10 cellular contexts compared by ENCODE assay signal in the genomic region with DNA sequence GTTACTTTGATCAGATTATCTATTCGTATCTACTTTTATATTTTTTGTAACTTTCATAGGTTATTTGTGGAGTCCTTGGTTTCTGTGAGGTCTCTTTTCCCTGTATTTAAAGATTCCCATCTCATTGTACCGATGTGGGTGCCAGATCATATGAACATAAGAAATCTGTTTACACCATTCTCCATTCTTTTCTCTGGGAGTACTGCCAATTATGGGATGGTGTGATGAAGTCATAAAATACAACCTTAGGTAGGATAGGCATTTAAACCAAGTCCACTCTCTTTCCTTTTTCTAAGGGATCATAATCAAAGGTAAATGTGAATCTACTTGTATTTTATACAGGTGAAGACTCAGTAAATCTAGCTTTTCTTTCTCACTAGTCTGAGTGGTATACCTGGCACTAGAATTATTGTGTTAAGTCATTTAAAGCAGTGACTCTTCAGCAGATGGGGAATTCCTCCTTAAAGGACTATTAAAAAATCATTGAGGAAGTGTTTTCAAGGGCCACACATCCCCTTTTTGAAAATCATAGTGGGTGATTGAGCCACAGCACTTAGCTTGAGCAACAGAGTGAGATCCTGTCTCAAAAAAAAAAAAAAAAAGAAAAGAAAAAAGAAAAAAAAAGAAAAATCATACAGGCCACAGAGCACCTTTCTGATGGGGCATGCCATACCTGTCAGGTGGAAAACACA.
A peak's percentile ranks its signal among the peaks of the same experiment; 100 is the strongest.
DNase-seq lines count a peak whose midpoint lies in the region; ATAC-seq lines count a peak whose summit lies in the region.
"Had no signal": no experiment of that assay in that cellular context is flagged by ENCODE, and none has a peak within 500 bp of the region (broad histone marks: within the 10 kb centered on the region; RNA-seq: fewer than 3 reads in every experiment).

No MANE protein-coding gene starts in this region.

- peak overlapping the region; percentile 70 for H3K27ac ChIP-seq in muscle layer of colon (ENCODE audit: low read depth, low read length)

- no peak overlapping the region for H3K9ac ChIP-seq in muscle layer of colon (ENCODE audit: low read length)

- H3K27me3 ChIP-seq in muscle layer of colon (ENCODE audit: control insufficient read depth in 1 of 2, insufficient read depth in 2 of 2, low read length in 2 of 2), result no peaks in the 10 kb centered on the region

- H3K9me3 ChIP-seq in muscle layer of colon (ENCODE audit: low read length), result no peaks in the 10 kb centered on the region

- H3K4me1 ChIP-seq in muscle layer of colon (ENCODE audit: insufficient read depth, low read length), result peaks cover 23% of the 10 kb centered on the region

- H3K36me3 ChIP-seq in muscle layer of colon (ENCODE audit: insufficient read depth, low read length), result no peaks in the 10 kb centered on the region

- DNase-seq in GM03348 (ENCODE audit: low spot score), result peak; percentile 28
- peak; percentile 14 for DNase-seq in LoVo (ENCODE audit: low spot score)
- DNase-seq in astrocyte of the hippocampus (ENCODE audit: low read depth, low spot score), result peak; percentile 78
- no peak for DNase-seq in stimulated activated CD4-positive, alpha-beta T cell treated with anti-CD3 and anti-CD28 coated beads, Interleukin-12 subunit alpha, Interleukin-12 subunit beta, amount 100 ng/mL, for 4 hours
- DNase-seq in HK-2 (ENCODE audit: unreplicated experiment), result no peak
- DNase-seq in NCI-H1436 (lab: John Stamatoyannopoulos, UW), result no peak
- DNase-seq: activated T-cell treated with anti-CD3 and anti-CD28 coated beads for 4 hours, NCI-H1417 treated with DMSO at 0.1 percent for 48 hours had no signal

- no peak for ATAC-seq in GM21515 (IDR thresholded peaks at IDR 0.05; ENCODE audit: unreplicated experiment)

- peak overlapping the region in 1 of 2 donors; percentile 23 for H3K4me3 ChIP-seq in muscle layer of colon (ENCODE audit: low read depth in 1 of 2, low read length in 2 of 2)

Comparison
In these comparisons a context has a peak if more than half of its experiments do, and no peak if none do; other contexts are left out.
1. DNase-seq: peak in GM03348 (single experiment), LoVo (single experiment) and astrocyte of the hippocampus (single experiment); none in stimulated activated CD4-positive, alpha-beta T cell treated with anti-CD3 and anti-CD28 coated beads, Interleukin-12 subunit alpha, Interleukin-12 subunit beta, amount 100 ng/mL, for 4 hours (single experiment), HK-2 (single experiment) and NCI-H1436 (single experiment).